In the genomic region with DNA sequence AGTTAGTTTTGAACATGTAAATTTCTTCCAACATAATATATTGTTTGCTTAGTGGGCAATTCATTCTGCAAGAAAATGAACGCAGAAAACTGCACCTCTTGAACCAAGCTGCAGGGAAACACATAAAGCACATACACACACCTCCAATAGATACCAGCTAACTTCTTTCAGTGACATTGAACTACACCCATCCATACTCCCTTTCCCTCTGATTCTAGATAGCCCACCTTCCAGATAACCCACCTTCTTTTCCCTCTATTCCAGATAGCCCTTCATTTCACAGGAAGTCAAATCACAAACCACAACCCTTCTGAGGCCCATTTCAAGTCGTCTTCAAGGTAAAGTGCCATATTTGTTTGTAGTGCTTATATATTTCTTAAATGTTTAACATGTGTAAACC, we compare ENCODE assay signal across 1 cellular context.
TF ChIP-seq lines count a peak whose summit lies in the region.

No MANE protein-coding gene starts in this region.

TF ChIP-seq in HepG2, 621 proteins besides CTCF, POLR2A, EP300 and RAD21 (continued from another document):
- TF ChIP-seq, protein P1, sequence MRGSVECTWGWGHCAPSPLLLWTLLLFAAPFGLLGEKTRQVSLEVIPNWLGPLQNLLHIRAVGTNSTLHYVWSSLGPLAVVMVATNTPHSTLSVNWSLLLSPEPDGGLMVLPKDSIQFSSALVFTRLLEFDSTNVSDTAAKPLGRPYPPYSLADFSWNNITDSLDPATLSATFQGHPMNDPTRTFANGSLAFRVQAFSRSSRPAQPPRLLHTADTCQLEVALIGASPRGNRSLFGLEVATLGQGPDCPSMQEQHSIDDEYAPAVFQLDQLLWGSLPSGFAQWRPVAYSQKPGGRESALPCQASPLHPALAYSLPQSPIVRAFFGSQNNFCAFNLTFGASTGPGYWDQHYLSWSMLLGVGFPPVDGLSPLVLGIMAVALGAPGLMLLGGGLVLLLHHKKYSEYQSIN (CRISPR knock-in tag; IDR thresholded peaks at IDR 0.05; ENCODE audit: borderline replicate concordance), result no peak
- TF ChIP-seq AGO2 (optimal IDR thresholded peaks at IDR 0.05; ENCODE audit: low read depth, low read length), result peak; percentile 30
- TF ChIP-seq CHD2 (IDR thresholded peaks at IDR 0.05; ENCODE audit: low read depth, low read length), result no peak
- peak; percentile 33; the same call in 1 of the 2 replicates for TF ChIP-seq POLR2AphosphoS2 (IDR thresholded peaks at IDR 0.05; ENCODE audit: low read depth, low read length)
